ENCODE assay signal across 1 cellular context in the genomic region with DNA sequence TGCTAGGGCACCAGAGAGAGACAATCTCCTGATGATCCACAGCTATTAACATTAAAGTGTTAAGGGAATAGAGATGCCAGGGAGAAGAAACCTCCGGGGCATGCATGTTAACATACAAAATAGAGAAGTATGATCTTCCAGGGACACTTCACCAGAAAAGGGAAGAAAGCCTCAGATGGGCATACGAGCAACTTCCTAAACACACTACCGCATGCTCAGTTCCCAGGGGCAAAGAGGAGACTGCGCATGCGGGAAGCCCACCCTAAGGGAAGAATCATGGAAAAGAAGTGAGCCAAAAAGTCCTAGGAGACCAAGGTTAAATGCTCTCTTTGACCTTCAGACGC.
TF ChIP-seq lines count a peak whose summit lies in the region.

No MANE protein-coding gene starts in this region.

TF ChIP-seq in A549, 52 proteins besides CTCF, POLR2A, EP300 and RAD21 (continued from another document):
- no peak for TF ChIP-seq NPAS2 (CRISPR knock-in tag; IDR thresholded peaks at IDR 0.05; ENCODE audit: borderline replicate concordance)
- TF ChIP-seq EHF (CRISPR knock-in tag; IDR thresholded peaks at IDR 0.05): no peak
- TF ChIP-seq ZNF302 (CRISPR knock-in tag; IDR thresholded peaks at IDR 0.05): no peak
- TF ChIP-seq MYC (IDR thresholded peaks at IDR 0.05; ENCODE audit: borderline replicate concordance, low read length): no peak
- TF ChIP-seq CBX2 (IDR thresholded peaks at IDR 0.05; ENCODE audit: borderline replicate concordance, low read depth): no peak
- TF ChIP-seq TP53 (CRISPR knock-in tag; IDR thresholded peaks at IDR 0.05): no peak
- no peak for TF ChIP-seq HOXB13 (CRISPR knock-in tag; IDR thresholded peaks at IDR 0.05; ENCODE audit: low read depth)
- TF ChIP-seq EHMT2 (IDR thresholded peaks at IDR 0.05; ENCODE audit: low read depth): no peak
- TF ChIP-seq ZSCAN20 (CRISPR knock-in tag; IDR thresholded peaks at IDR 0.05): no peak
- no peak for TF ChIP-seq RCOR1 (IDR thresholded peaks at IDR 0.05; ENCODE audit: low read depth, low read length)
- no peak for TF ChIP-seq SREBF2 (IDR thresholded peaks at IDR 0.05)
- no peak for TF ChIP-seq JUN (IDR thresholded peaks at IDR 0.05)
